28 cellular contexts compared by ENCODE assay signal in genomic region chr12:123858176-123858575, GRCh38.
"Had no signal": no experiment of that assay in that cellular context is flagged by ENCODE, and none has a peak within 500 bp of the region (broad histone marks: within the 10 kb centered on the region; RNA-seq: fewer than 3 reads in every experiment).

No MANE protein-coding gene starts in this region.

- H3K9me3 Mint-ChIP-seq: stimulated activated effector memory CD8-positive, alpha-beta T cell treated with anti-CD3 and anti-CD28 coated beads, Interleukin-12 subunit alpha, Interleukin-12 subunit beta, amount 100 ng/mL, for 72 hours; stimulated activated memory B cell treated with anti-CD40 and anti-IgM and Interleukin-4, amounts not matched to agents 10 μg/mL and 1 μg/mL and 100 μg/mL, for 72 hours; stimulated activated naive B cell treated with anti-CD40 and anti-IgM and Interleukin-4, amounts not matched to agents 10 μg/mL and 1 μg/mL and 100 μg/mL, for 72 hours; stimulated activated naive CD8-positive, alpha-beta T cell treated with anti-CD3 and anti-CD28 coated beads, Interleukin-15, amount 100 ng/mL, for 72 hours; stimulated activated naive CD8-positive, alpha-beta T cell treated with anti-CD3 and anti-CD28 coated beads, Interleukin-15, Interleukin-2, amounts not matched to agents 100 ng/mL and 50 ng/mL, for 24 hours; type B pancreatic cell had no signal

- DNase-seq: stimulated activated CD4-positive, alpha-beta T cell treated with anti-CD3 and anti-CD28 coated beads, Interleukin-2, amount 100 ng/mL, for 48 hours; stimulated activated CD4-positive, alpha-beta T cell treated with anti-CD3 and anti-CD28 coated beads, Interleukin-4, amount 100 ng/mL, for 1 hour; stimulated activated CD4-positive, alpha-beta T cell treated with anti-CD3 and anti-CD28 coated beads, Interleukin-4, amount 100 ng/mL, for 24 hours; stimulated activated CD4-positive, alpha-beta T cell treated with anti-CD3 and anti-CD28 coated beads, Interleukin-4, amount 100 ng/mL, for 4 hours; stimulated activated CD8-positive, alpha-beta memory T cell treated with anti-CD3 and anti-CD28 coated beads, Interleukin-4, amount 100 ng/mL, for 48 hours; stimulated activated naive B cell treated with anti-CD40 and anti-IgM and Interleukin-4, amounts not matched to agents 10 μg/mL and 1 μg/mL and 100 μg/mL, for 72 hours; stimulated activated naive CD4-positive, alpha-beta T cell; stimulated activated naive CD4-positive, alpha-beta T cell treated with Interleukin-2 at 50 U/mL for 16 hours; stimulated activated naive CD8-positive, alpha-beta T cell treated with anti-CD3 and anti-CD28 coated beads, Interleukin-15, amount 100 ng/mL, for 72 hours; stimulated activated naive CD8-positive, alpha-beta T cell treated with anti-CD3 and anti-CD28 coated beads, Interleukin-15, Interleukin-2, amounts not matched to agents 100 U/mL and 50 U/mL, for 24 hours; stomach; substantia nigra; testis; thyroid gland; tibial artery; transverse colon; trophoblast cell; upper lobe of left lung; upper lobe of right lung; uterus had no signal

- ATAC-seq: stimulated activated effector memory CD8-positive, alpha-beta T cell treated with anti-CD3 and anti-CD28 coated beads, Interleukin-12 subunit alpha, Interleukin-12 subunit beta, amount 100 ng/mL, for 72 hours; stimulated activated memory B cell treated with anti-CD40 and anti-IgM and Interleukin-4, amounts not matched to agents 10 μg/mL and 1 μg/mL and 100 μg/mL, for 72 hours; stimulated activated naive B cell treated with anti-CD40 and anti-IgM and Interleukin-4, amounts not matched to agents 10 μg/mL and 1 μg/mL and 100 μg/mL, for 72 hours; stimulated activated naive CD8-positive, alpha-beta T cell treated with anti-CD3 and anti-CD28 coated beads, Interleukin-15, amount 100 ng/mL, for 72 hours; stimulated activated naive CD8-positive, alpha-beta T cell treated with anti-CD3 and anti-CD28 coated beads, Interleukin-15, Interleukin-2, amounts not matched to agents 100 U/mL and 50 U/mL, for 24 hours; upper lobe of right lung had no signal

- H3K27me3 Mint-ChIP-seq: stimulated activated naive CD8-positive, alpha-beta T cell treated with anti-CD3 and anti-CD28 coated beads, Interleukin-15, Interleukin-2, amounts not matched to agents 100 ng/mL and 50 ng/mL, for 24 hours had no signal

- H3K4me3 Mint-ChIP-seq: stimulated activated effector memory CD8-positive, alpha-beta T cell treated with anti-CD3 and anti-CD28 coated beads, Interleukin-12 subunit alpha, Interleukin-12 subunit beta, amount 100 ng/mL, for 72 hours; stimulated activated memory B cell treated with anti-CD40 and anti-IgM and Interleukin-4, amounts not matched to agents 10 μg/mL and 1 μg/mL and 100 μg/mL, for 72 hours; stimulated activated naive B cell treated with anti-CD40 and anti-IgM and Interleukin-4, amounts not matched to agents 10 μg/mL and 1 μg/mL and 100 μg/mL, for 72 hours; stimulated activated naive CD8-positive, alpha-beta T cell treated with anti-CD3 and anti-CD28 coated beads, Interleukin-15, amount 100 ng/mL, for 72 hours; stimulated activated naive CD8-positive, alpha-beta T cell treated with anti-CD3 and anti-CD28 coated beads, Interleukin-15, Interleukin-2, amounts not matched to agents 100 ng/mL and 50 ng/mL, for 24 hours; type B pancreatic cell had no signal

- H3K27ac Mint-ChIP-seq: stimulated activated effector memory CD8-positive, alpha-beta T cell treated with anti-CD3 and anti-CD28 coated beads, Interleukin-12 subunit alpha, Interleukin-12 subunit beta, amount 100 ng/mL, for 72 hours; stimulated activated memory B cell treated with anti-CD40 and anti-IgM and Interleukin-4, amounts not matched to agents 10 μg/mL and 1 μg/mL and 100 μg/mL, for 72 hours; stimulated activated naive B cell treated with anti-CD40 and anti-IgM and Interleukin-4, amounts not matched to agents 10 μg/mL and 1 μg/mL and 100 μg/mL, for 72 hours; stimulated activated naive CD8-positive, alpha-beta T cell treated with anti-CD3 and anti-CD28 coated beads, Interleukin-15, Interleukin-2, amounts not matched to agents 100 ng/mL and 50 ng/mL, for 24 hours; type B pancreatic cell had no signal

- H3K4me1 Mint-ChIP-seq: stimulated activated effector memory CD8-positive, alpha-beta T cell treated with anti-CD3 and anti-CD28 coated beads, Interleukin-12 subunit alpha, Interleukin-12 subunit beta, amount 100 ng/mL, for 72 hours; stimulated activated memory B cell treated with anti-CD40 and anti-IgM and Interleukin-4, amounts not matched to agents 10 μg/mL and 1 μg/mL and 100 μg/mL, for 72 hours; stimulated activated naive B cell treated with anti-CD40 and anti-IgM and Interleukin-4, amounts not matched to agents 10 μg/mL and 1 μg/mL and 100 μg/mL, for 72 hours; stimulated activated naive CD8-positive, alpha-beta T cell treated with anti-CD3 and anti-CD28 coated beads, Interleukin-15, amount 100 ng/mL, for 72 hours had no signal

- H3K36me3 Mint-ChIP-seq: stimulated activated effector memory CD8-positive, alpha-beta T cell treated with anti-CD3 and anti-CD28 coated beads, Interleukin-12 subunit alpha, Interleukin-12 subunit beta, amount 100 ng/mL, for 72 hours; stimulated activated memory B cell treated with anti-CD40 and anti-IgM and Interleukin-4, amounts not matched to agents 10 μg/mL and 1 μg/mL and 100 μg/mL, for 72 hours; stimulated activated naive B cell treated with anti-CD40 and anti-IgM and Interleukin-4, amounts not matched to agents 10 μg/mL and 1 μg/mL and 100 μg/mL, for 72 hours; type B pancreatic cell had no signal

- H3K9me3 ChIP-seq: stomach, suprapubic skin, testis, thoracic aorta, thyroid gland, tibial artery, tibial nerve, transverse colon, upper lobe of left lung, upper lobe of right lung, uterus, vagina had no signal
